ENCODE assay signal across 34 cellular contexts in the genomic region with DNA sequence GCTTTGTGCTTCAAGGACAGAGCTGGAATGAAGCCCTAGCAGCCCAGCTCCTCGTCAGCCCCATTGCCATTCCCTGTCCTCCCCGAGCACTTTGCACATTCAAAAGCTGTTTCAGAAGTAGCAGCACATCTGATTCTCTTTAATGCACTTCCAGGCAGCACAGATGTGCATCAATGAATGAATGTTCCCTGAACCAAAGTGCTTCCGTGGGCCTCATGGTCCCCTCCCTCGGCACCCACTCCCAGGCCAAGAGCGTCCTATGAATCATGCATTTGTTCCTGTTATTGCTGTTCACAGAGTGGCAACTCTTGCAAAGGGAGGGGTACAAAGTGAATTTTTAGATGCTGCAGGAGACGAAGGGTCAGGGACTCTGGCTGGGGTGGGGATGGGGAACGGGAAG.
"Had no signal": no experiment of that assay in that cellular context is flagged by ENCODE, and none has a peak within 500 bp of the region (broad histone marks: within the 10 kb centered on the region; RNA-seq: fewer than 3 reads in every experiment).

No MANE protein-coding gene starts in this region.

- FAIRE-seq: astrocyte, TTC549 had no signal

- DNase-seq: activated B cell treated with CpG ODN at 0.5 μM for 24 hours; activated CD4-positive, alpha-beta memory T cell treated with anti-CD3 and anti-CD28 coated beads for 36 hours; activated CD4-positive, alpha-beta T cell treated with anti-CD3 and anti-CD28 coated beads for 4 hours; activated CD4-positive, alpha-beta T cell treated with anti-CD3 and anti-CD28 coated beads, Interleukin-2, amount 10 ng/mL, durations not matched to agents 24 days and 14 days; activated CD4-positive, alpha-beta T cell treated with anti-CD3 and anti-CD28 coated beads, Interleukin-2, amount 50 U/mL, for 1 hour; activated CD4-positive, alpha-beta T cell treated with anti-CD3 and anti-CD28 coated beads, Interleukin-2, amount 50 U/mL, for 4 hours; activated CD4-positive, CD25-positive, alpha-beta regulatory T cell treated with anti-CD3 and anti-CD28 coated beads, Interleukin-2, amount 50 U/mL, for 72 hours; activated CD8-positive, alpha-beta memory T cell treated with anti-CD3 and anti-CD28 coated beads, Interleukin-2, amount 50 U/mL, for 4 hours; activated CD8-positive, alpha-beta T cell treated with anti-CD3 and anti-CD28 coated beads for 36 hours; activated effector memory CD4-positive, alpha-beta T cell treated with anti-CD3 and anti-CD28 coated beads, Interleukin-2, amount 50 U/mL, for 16 hours; activated gamma-delta T cell treated with Interleukin-2 at 50 U/mL for 16 hours; activated naive CD4-positive, alpha-beta T cell; activated naive CD4-positive, alpha-beta T cell treated with anti-CD3 and anti-CD28 coated beads for 36 hours; activated naive CD4-positive, alpha-beta T cell treated with anti-CD3 and anti-CD28 coated beads, Interleukin-2, amount 50 U/mL, for 16 hours; activated naive CD8-positive, alpha-beta T cell treated with anti-CD3 and anti-CD28 coated beads for 36 hours; activated T-cell treated with anti-CD3 and anti-CD28 coated beads for 4 hours; activated T-cell treated with anti-CD3 and anti-CD28 coated beads, Interleukin-2, amount 50 U/mL, for 1 hour; activated T-cell treated with anti-CD3 and anti-CD28 coated beads, Interleukin-2, amount 50 U/mL, for 4 hours; activated T-cell treated with anti-CD3 and anti-CD28 coated beads, Interleukin-2, amount 50 U/mL, for 72 hours; adrenal gland; amniotic stem cell; aorta; body of pancreas; brain microvascular endothelial cell; central memory CD4-positive, alpha-beta T cell; T-helper 1 cell; T-helper 2 cell; T-helper 9 cell had no signal

- H3K4me3 ChIP-seq: adrenal gland, body of pancreas, breast epithelium had no signal

- H3K27ac ChIP-seq: adrenal gland, body of pancreas, brain microvascular endothelial cell, breast epithelium, VCaP had no signal

- H3K27me3 ChIP-seq: adrenal gland, body of pancreas, brain microvascular endothelial cell, breast epithelium had no signal

- H3K9me3 ChIP-seq: adrenal gland, body of pancreas, breast epithelium had no signal

- H3K36me3 ChIP-seq: adrenal gland, brain microvascular endothelial cell, breast epithelium had no signal

- ATAC-seq: activated CD8-positive, alpha-beta T cell treated with anti-CD3 and anti-CD28 coated beads for 36 hours; activated naive CD4-positive, alpha-beta T cell treated with anti-CD3 and anti-CD28 coated beads, Interleukin-2, amount 50 U/mL, for 72 hours; activated T-cell treated with anti-CD3 and anti-CD28 coated beads, Interleukin-2, amount 50 U/mL, for 4 hours; activated T-cell treated with anti-CD3 and anti-CD28 coated beads, Interleukin-2, amount 50 U/mL, for 72 hours; activated T-helper 17 cell treated with anti-CD3 and anti-CD28 coated beads, Interleukin-2, amount 50 U/mL, for 72 hours; body of pancreas had no signal

- H3K4me1 ChIP-seq: adrenal gland, breast epithelium had no signal
